In the genomic region with DNA sequence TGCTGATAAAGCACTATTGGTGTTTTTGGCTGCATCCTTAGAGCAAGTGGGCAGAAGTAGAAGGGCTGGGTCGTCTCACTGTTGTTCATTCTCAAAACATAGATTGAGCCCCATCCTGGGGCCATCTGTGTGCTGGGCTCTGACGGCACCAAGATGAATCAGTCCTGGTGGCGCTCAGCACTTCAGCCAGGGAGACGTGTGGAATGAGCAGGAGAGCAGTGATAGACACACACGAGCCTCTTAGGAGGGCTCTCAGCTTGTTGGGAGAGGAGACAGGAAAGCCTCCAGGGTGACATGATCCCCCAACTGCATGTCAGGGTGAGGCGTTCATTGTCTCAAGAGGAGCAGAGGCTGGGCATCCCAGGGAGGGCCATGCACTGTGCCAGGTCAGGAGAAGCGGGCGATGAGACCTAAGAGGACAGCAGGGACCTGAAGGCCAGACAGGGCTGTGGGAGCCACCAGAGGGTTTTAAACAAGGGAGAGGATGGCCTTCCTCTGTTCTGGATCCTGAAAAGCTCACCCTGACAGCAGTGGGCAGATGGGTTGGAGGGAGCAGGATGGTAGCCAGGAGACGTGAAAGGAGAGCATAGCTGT, we compare ENCODE assay signal across 17 cellular contexts.
A peak's percentile ranks its signal among the peaks of the same experiment; 100 is the strongest.
DNase-seq lines count a peak whose midpoint lies in the region; ATAC-seq, FAIRE-seq and TF ChIP-seq lines count a peak whose summit lies in the region.
"Had no signal": no experiment of that assay in that cellular context is flagged by ENCODE, and none has a peak within 500 bp of the region (broad histone marks: within the 10 kb centered on the region; RNA-seq: fewer than 3 reads in every experiment).

No MANE protein-coding gene starts in this region.

- H3K27me3 ChIP-seq in right atrium auricular region (no peaks in the 10 kb centered on the region), uterus (no peaks in the 10 kb centered on the region), MM.1S (replicated peaks; ENCODE audit: insufficient read depth, low read length) (no peaks in the 10 kb centered on the region)
- H3K27me3 ChIP-seq: SJSA1 had no signal

- no peak for ATAC-seq in left ventricle myocardium superior

- H3K9me3 ChIP-seq in right atrium auricular region: no peaks in the 10 kb centered on the region
- H3K9me3 ChIP-seq in kidney (ENCODE audit: control insufficient read depth in 1 of 2, low read length in 2 of 2): no peaks in the 10 kb centered on the region
- H3K9me3 ChIP-seq in uterus: no peaks in the 10 kb centered on the region
- H3K9me3 ChIP-seq in MM.1S (replicated peaks; ENCODE audit: insufficient read depth, low read length): no peaks in the 10 kb centered on the region
- H3K9me3 ChIP-seq: SJSA1 had no signal

- H4K20me1 ChIP-seq in MM.1S (ENCODE audit: insufficient read depth, low read length): no peaks in the 10 kb centered on the region

- no peaks in the 10 kb centered on the region for H3K79me2 ChIP-seq in MM.1S (ENCODE audit: low read length)

- H3K4me3 ChIP-seq in right atrium auricular region (no peak overlapping the region), kidney (ENCODE audit: low read length in 2 of 2) (no peak overlapping the region), uterus (no peak overlapping the region), MM.1S (ENCODE audit: low read length) (no peak overlapping the region)
- H3K4me3 ChIP-seq: SJSA1 had no signal

- no peak overlapping the region for H3K4me2 ChIP-seq in MM.1S (ENCODE audit: low read depth, low read length)

- TF ChIP-seq CTCF in right atrium auricular region (IDR thresholded peaks at IDR 0.05) (no peak), RWPE1 (conservative IDR thresholded peaks at IDR 0.05; ENCODE audit: low read depth) (no peak), kidney (IDR thresholded peaks at IDR 0.05; ENCODE audit: borderline replicate concordance, extremely low read depth, insufficient read depth) (no peak), uterus (IDR thresholded peaks at IDR 0.05) (no peak), GM20000 (IDR thresholded peaks at IDR 0.05; ENCODE audit: extremely low read depth, missing control alignments) (no peak), MM.1S (IDR thresholded peaks at IDR 0.05; ENCODE audit: low read length) (no peak)

- H2AFZ ChIP-seq in MM.1S (ENCODE audit: low read length): no peak overlapping the region

- intact Hi-C loops in left ventricle myocardium superior (cut with micrococcal nuclease): no loop called here
- intact Hi-C loops in kidney (cut with DNase I): no loop called here
- intact Hi-C loops in uterus (cut with DNase I; ENCODE audit: low total_unique reads): no loop called here

- CTCF ChIA-PET in RWPE1 (lab: Yijun Ruan, JAX): interaction anchor here (0.6 kb wide), 2 partner anchors 115 to 219 kb away, joined by 4 to 5 read pairs; no protein-coding TSS in a partner anchor

- H3K9ac ChIP-seq in kidney (ENCODE audit: low read length in 2 of 2): no peak overlapping the region
- no peak overlapping the region for H3K9ac ChIP-seq in MM.1S (ENCODE audit: low read length)

- H3K36me3 ChIP-seq in right atrium auricular region (peaks cover 71% of the 10 kb centered on the region), kidney (ENCODE audit: control insufficient read depth in 1 of 2, insufficient read depth in 2 of 2, low read length in 2 of 2) (peaks cover 46 to 70% of the 10 kb centered on the region in 2 donors), uterus (no peaks in the 10 kb centered on the region), MM.1S (replicated peaks; ENCODE audit: insufficient read depth, low read length) (no peaks in the 10 kb centered on the region)

- POLR2A ChIA-PET in RWPE1 (lab: Yijun Ruan, JAX; ENCODE audit: low non-redundant PET): no interaction called here

- TF ChIP-seq POLR2A in uterus (IDR thresholded peaks at IDR 0.05): no peak

- DNase-seq in left ventricle myocardium superior: peak; percentile 8
- DNase-seq in right atrium auricular region (ENCODE audit: low spot score): no peak
- no peak for DNase-seq in RWPE1 (ENCODE audit: low spot score)
- DNase-seq in kidney: peak; percentile 58
- DNase-seq in uterus: no peak
- DNase-seq in GM03348 (ENCODE audit: low spot score): no peak
- DNase-seq in GM20000 (ENCODE audit: low spot score): no peak
- no peak for DNase-seq in MM.1S
- DNase-seq: COR-L47, MV-4-11, NCI-H1436, NCI-H2081, NCI-H748 treated with DMSO at 0.1 percent for 48 hours, RPMI8226 had no signal

- no peak overlapping the region for H3K27ac ChIP-seq in right atrium auricular region
- peak overlapping the region; percentile 0; the same call in 1 of the 2 replicates for H3K27ac ChIP-seq in RWPE1
- H3K27ac ChIP-seq in kidney (ENCODE audit: low read depth in 2 of 2, low read length in 2 of 2): no peak overlapping the region
- peak overlapping the region; percentile 40 to 78 for H3K27ac ChIP-seq in uterus
- no peak overlapping the region for H3K27ac ChIP-seq in MM.1S (ENCODE audit: low read length)
- H3K27ac ChIP-seq: SJSA1 had no signal

- H3K4me1 ChIP-seq in right atrium auricular region: peaks cover 0 to 54% of the 10 kb centered on the region in 2 donors
- peaks cover 16 to 19% of the 10 kb centered on the region in 2 donors for H3K4me1 ChIP-seq in kidney (ENCODE audit: control insufficient read depth in 1 of 2, insufficient read depth in 1 of 2, low read depth in 1 of 2, low read length in 2 of 2)
- peaks cover 10 to 24% of the 10 kb centered on the region in 2 donors for H3K4me1 ChIP-seq in uterus
- no peaks in the 10 kb centered on the region for H3K4me1 ChIP-seq in MM.1S (ENCODE audit: low read length)

- no peaks in the 10 kb centered on the region for H3K9me2 ChIP-seq in MM.1S (replicated peaks; ENCODE audit: insufficient read depth, low read length)

- no peaks in the 10 kb centered on the region for H3F3A ChIP-seq in MM.1S (ENCODE audit: insufficient read depth, low read length)

- FAIRE-seq in kidney (lab: Jason Lieb, UNC): no peak
- FAIRE-seq: GM19239, H54 had no signal

Comparison
In these comparisons a context has a peak if more than half of its experiments do, and no peak if none do; other contexts are left out.
1. DNase-seq: peak in left ventricle myocardium superior (single experiment) and kidney (single experiment); none in right atrium auricular region (single experiment), RWPE1 (single experiment), uterus (0 of 2), GM03348 (single experiment), GM20000 (single experiment) and MM.1S (single experiment).
2. H3K27ac ChIP-seq: peak in RWPE1 (single experiment) and uterus (2 of 2); none in right atrium auricular region (0 of 2), kidney (0 of 2) and MM.1S (single experiment).